15 cellular contexts compared by ENCODE assay signal in the genomic region with DNA sequence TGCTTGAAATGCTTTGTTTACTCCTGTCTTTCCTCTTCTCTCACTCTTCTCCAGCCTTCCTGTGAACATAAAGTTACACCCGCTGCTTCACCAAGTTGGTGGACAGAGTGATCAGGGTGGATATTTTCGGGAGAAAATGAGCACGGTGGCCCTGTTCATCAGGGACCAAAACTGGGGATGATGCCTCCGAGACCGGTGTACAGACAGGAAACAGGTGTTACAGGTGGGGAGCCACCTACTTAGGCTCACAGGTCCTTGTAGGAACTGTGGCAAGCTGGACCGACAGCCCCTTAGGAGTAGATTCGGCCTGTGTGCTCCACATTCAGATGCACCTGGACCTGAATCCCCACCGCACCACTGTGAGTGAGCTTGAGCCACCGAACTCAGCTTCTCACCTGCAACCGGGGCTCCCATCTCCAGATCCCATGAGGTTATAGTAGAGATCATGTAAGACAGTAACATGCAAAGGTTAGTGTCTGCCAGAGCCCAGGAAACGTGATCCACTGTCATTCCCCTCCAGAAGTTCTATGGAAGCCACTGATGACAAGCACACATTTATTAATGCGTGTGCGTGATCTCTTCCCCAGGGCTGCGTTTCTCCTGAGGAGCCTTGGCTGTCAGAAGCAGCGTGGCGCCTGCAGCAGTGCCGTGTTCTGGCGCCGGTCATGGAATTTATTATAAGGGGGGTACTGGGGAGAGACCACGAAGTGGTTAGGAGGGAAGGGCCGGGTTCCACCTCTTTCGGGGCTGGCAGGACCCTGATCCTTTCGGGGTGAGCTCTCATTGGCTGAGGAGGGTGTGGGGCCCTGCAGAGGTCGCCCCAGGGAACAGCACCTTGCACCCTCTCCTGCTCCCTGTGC.
"Had no signal": no experiment of that assay in that cellular context is flagged by ENCODE, and none has a peak within 500 bp of the region (broad histone marks: within the 10 kb centered on the region; RNA-seq: fewer than 3 reads in every experiment).

No MANE protein-coding gene starts in this region.

- H3K9me3 Mint-ChIP-seq: activated naive CD8-positive, alpha-beta T cell treated with anti-CD3 and anti-CD28 coated beads for 36 hours; activated T-cell treated with anti-CD3 and anti-CD28 coated beads, Interleukin-2, amount 50 U/mL, for 24 hours; immature natural killer cell; natural killer cell treated with Interleukin-12 subunit alpha and Interleukin-12 subunit beta and Interleukin-15 and Interleukin-18, amount 100 ng/mL, for 72 hours had no signal

- H3K36me3 ChIP-seq: brain microvascular endothelial cell, vagina had no signal

- H3K4me3 ChIP-seq: vagina had no signal

- H3K9me3 ChIP-seq: vagina had no signal

- H3K4me1 ChIP-seq: vagina had no signal

- H3K27ac Mint-ChIP-seq: activated naive CD8-positive, alpha-beta T cell treated with anti-CD3 and anti-CD28 coated beads for 36 hours; activated T-cell treated with anti-CD3 and anti-CD28 coated beads, Interleukin-2, amount 50 U/mL, for 24 hours; immature natural killer cell; natural killer cell treated with Interleukin-12 subunit alpha and Interleukin-12 subunit beta and Interleukin-15 and Interleukin-18, amount 100 ng/mL, for 72 hours had no signal

- H3K27me3 Mint-ChIP-seq: activated naive CD8-positive, alpha-beta T cell treated with anti-CD3 and anti-CD28 coated beads for 36 hours had no signal

- H3K4me1 Mint-ChIP-seq: activated naive CD8-positive, alpha-beta T cell treated with anti-CD3 and anti-CD28 coated beads for 36 hours; immature natural killer cell had no signal

- H3K4me3 Mint-ChIP-seq: activated naive CD8-positive, alpha-beta T cell treated with anti-CD3 and anti-CD28 coated beads for 36 hours; activated T-cell treated with anti-CD3 and anti-CD28 coated beads, Interleukin-2, amount 50 U/mL, for 24 hours; immature natural killer cell; natural killer cell treated with Interleukin-12 subunit alpha and Interleukin-12 subunit beta and Interleukin-15 and Interleukin-18, amount 100 ng/mL, for 72 hours had no signal

- H3K36me3 Mint-ChIP-seq: activated naive CD8-positive, alpha-beta T cell treated with anti-CD3 and anti-CD28 coated beads for 36 hours; immature natural killer cell; natural killer cell treated with Interleukin-12 subunit alpha and Interleukin-12 subunit beta and Interleukin-15 and Interleukin-18, amount 100 ng/mL, for 72 hours had no signal

- DNase-seq: activated CD4-positive, alpha-beta T cell treated with anti-CD3 and anti-CD28 coated beads, Interleukin-2, amount 50 U/mL, for 1 hour; activated CD4-positive, CD25-positive, alpha-beta regulatory T cell; activated gamma-delta T cell; activated naive CD8-positive, alpha-beta T cell treated with anti-CD3 and anti-CD28 coated beads for 36 hours; activated T-cell treated with anti-CD3 and anti-CD28 coated beads, Interleukin-2, amount 50 U/mL, for 24 hours; brain microvascular endothelial cell; cerebellar nuclear complex; dermis blood vessel endothelial cell; erythroblast; immature natural killer cell; left colon; stimulated activated CD4-positive, alpha-beta T cell treated with anti-CD3 and anti-CD28 coated beads, Interleukin-4, amount 100 ng/mL, for 4 hours; T-helper 2 cell had no signal

- H3K27ac ChIP-seq: brain microvascular endothelial cell, vagina had no signal

- H3K27me3 ChIP-seq: brain microvascular endothelial cell, vagina had no signal

- ATAC-seq: left colon; natural killer cell treated with Interleukin-12 subunit alpha and Interleukin-12 subunit beta and Interleukin-15 and Interleukin-18, amount 100 ng/mL, for 72 hours had no signal
